In the genomic region with DNA sequence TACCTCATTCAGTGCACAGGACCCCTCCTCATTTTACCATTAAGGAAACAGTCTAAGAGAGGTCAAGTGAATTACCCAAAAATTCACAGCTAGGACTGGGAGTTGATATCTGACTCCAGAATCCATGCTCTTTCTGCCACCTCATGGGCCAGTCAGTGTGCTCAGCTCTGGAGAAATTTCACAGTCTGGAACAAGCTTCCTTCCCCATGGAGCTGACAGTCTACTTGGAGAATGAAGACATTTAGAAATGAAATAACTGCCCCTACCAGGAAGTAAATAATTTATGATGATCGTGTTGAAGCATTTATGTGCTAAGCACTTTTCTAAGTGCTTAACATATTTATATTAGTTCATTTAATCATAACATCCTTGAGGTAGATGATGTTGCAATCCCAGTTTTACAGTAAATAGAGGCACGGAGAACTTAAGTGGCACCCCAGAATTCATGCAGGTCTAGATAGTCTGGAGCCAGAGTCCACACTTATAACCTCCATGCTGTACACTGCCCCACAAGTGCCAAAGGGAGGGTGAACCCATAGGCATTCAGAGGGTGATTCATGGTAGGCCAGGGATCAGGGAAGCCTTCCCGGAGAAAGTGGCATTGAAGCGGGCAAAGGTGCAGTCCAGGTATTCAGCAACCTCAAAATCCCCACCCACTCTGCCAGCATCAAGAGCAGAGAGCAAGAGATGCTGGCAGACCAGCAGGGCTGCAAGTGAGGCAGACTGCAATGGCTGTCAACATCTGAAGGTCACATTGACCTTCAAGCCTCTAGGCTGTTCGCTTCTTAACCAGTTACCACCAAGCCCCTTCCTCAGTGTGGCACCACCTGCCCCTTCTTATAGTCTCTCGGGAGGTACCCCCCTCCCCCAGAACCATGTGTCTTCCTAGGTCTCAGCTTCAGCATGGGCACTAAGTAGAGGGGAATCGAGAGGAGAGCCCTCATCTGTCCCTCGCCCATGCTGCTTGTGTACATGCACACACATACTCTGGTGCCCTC, we compare ENCODE assay signal across 22 cellular contexts. TPM values are rescaled to one million over a fixed set of nuclear protein-coding genes. Genes with fewer than 3 reads are reported as not detected.
DNase-seq lines count a peak whose midpoint lies in the region; ATAC-seq and TF ChIP-seq lines count a peak whose summit lies in the region.
"Had no signal": no experiment of that assay in that cellular context is flagged by ENCODE, and none has a peak within 500 bp of the region (broad histone marks: within the 10 kb centered on the region; RNA-seq: fewer than 3 reads in every experiment).

No MANE protein-coding gene starts in this region.

- H3K27me3 Mint-ChIP-seq in stimulated activated naive CD8-positive, alpha-beta T cell treated with anti-CD3 and anti-CD28 coated beads, Interleukin-15, amount 100 ng/mL, for 72 hours = no peaks in the 10 kb centered on the region
- H3K27me3 Mint-ChIP-seq in endothelial cell (ENCODE audit: unreplicated experiment) = peaks cover 2% of the 10 kb centered on the region
- H3K27me3 Mint-ChIP-seq in osteocyte (ENCODE audit: unreplicated experiment) = no peaks in the 10 kb centered on the region
- H3K27me3 Mint-ChIP-seq: B cell had no signal

- no peak overlapping the region for H3K4me3 ChIP-seq in lung
- H3K4me3 ChIP-seq: GM23248, HAP-1 had no signal

- no peaks in the 10 kb centered on the region for H3K27me3 ChIP-seq in lung (ENCODE audit: control insufficient read depth, insufficient read depth)

- H3K9me3 Mint-ChIP-seq in stimulated activated naive CD8-positive, alpha-beta T cell treated with anti-CD3 and anti-CD28 coated beads, Interleukin-15, amount 100 ng/mL, for 72 hours = no peaks in the 10 kb centered on the region
- H3K9me3 Mint-ChIP-seq in endothelial cell (ENCODE audit: unreplicated experiment) = no peaks in the 10 kb centered on the region
- no peaks in the 10 kb centered on the region for H3K9me3 Mint-ChIP-seq in osteocyte (ENCODE audit: unreplicated experiment)
- H3K9me3 Mint-ChIP-seq: CD14-positive monocyte had no signal

- no peak for TF ChIP-seq CTCF in endothelial cell (IDR thresholded peaks at IDR 0.05; ENCODE audit: unreplicated experiment)
- no peak for TF ChIP-seq CTCF in lung (IDR thresholded peaks at IDR 0.05; ENCODE audit: control extremely low read depth, extremely low read depth)
- TF ChIP-seq CTCF in osteocyte (IDR thresholded peaks at IDR 0.05) = no peak

- peak; percentile 27 for ATAC-seq in stimulated activated naive CD8-positive, alpha-beta T cell treated with anti-CD3 and anti-CD28 coated beads, Interleukin-15, amount 100 ng/mL, for 72 hours
- no peak for ATAC-seq in stimulated activated naive CD8-positive, alpha-beta T cell treated with anti-CD3 and anti-CD28 coated beads, Interleukin-15, Interleukin-2, amounts not matched to agents 100 U/mL and 50 U/mL, for 24 hours
- peak; percentile 59 for ATAC-seq in lung (ENCODE audit: insufficient read depth, low FRiP score)
- ATAC-seq in HG03175 (IDR thresholded peaks at IDR 0.05; ENCODE audit: unreplicated experiment) = no peak

- no peaks in the 10 kb centered on the region for H3K4me1 ChIP-seq in lung (ENCODE audit: control insufficient read depth in 2 of 2, insufficient read depth in 2 of 2, low read length in 2 of 2)
- H3K4me1 ChIP-seq: HAP-1 had no signal

- H3K9me3 ChIP-seq in lung (ENCODE audit: control insufficient read depth in 2 of 2, insufficient read depth in 1 of 2, low read length in 1 of 2) = no peaks in the 10 kb centered on the region
- H3K9me3 ChIP-seq: HAP-1, SK-N-SH had no signal

- H3K36me3 ChIP-seq in lung (ENCODE audit: control insufficient read depth in 2 of 2, insufficient read depth in 2 of 2, low read length in 2 of 2) = peaks cover 0 to 14% of the 10 kb centered on the region in 2 donors
- H3K36me3 ChIP-seq: HAP-1 had no signal

- peaks cover 14% of the 10 kb centered on the region for H3K36me3 Mint-ChIP-seq in endothelial cell (ENCODE audit: low read depth, unreplicated experiment)
- H3K36me3 Mint-ChIP-seq in osteocyte (ENCODE audit: unreplicated experiment) = no peaks in the 10 kb centered on the region

- 80 to 86% methylated on average over 8 of the region's 8 CpGs for whole genome bisulfite sequencing in lung, 2 donors

- H3K27ac ChIP-seq in lung (ENCODE audit: low read depth in 1 of 2, low read length in 1 of 2) = no peak overlapping the region
- H3K27ac ChIP-seq: GM23248 had no signal

- no peak overlapping the region for H3K4me3 Mint-ChIP-seq in stimulated activated naive CD8-positive, alpha-beta T cell treated with anti-CD3 and anti-CD28 coated beads, Interleukin-15, amount 100 ng/mL, for 72 hours
- no peak overlapping the region for H3K4me3 Mint-ChIP-seq in endothelial cell (ENCODE audit: unreplicated experiment)
- no peak overlapping the region for H3K4me3 Mint-ChIP-seq in osteocyte (ENCODE audit: unreplicated experiment)
- H3K4me3 Mint-ChIP-seq: B cell, CD14-positive monocyte had no signal

- peaks cover 45% of the 10 kb centered on the region for H3K4me1 Mint-ChIP-seq in stimulated activated naive CD8-positive, alpha-beta T cell treated with anti-CD3 and anti-CD28 coated beads, Interleukin-15, amount 100 ng/mL, for 72 hours
- H3K4me1 Mint-ChIP-seq in endothelial cell (ENCODE audit: unreplicated experiment) = peaks cover 23% of the 10 kb centered on the region
- H3K4me1 Mint-ChIP-seq in osteocyte (ENCODE audit: unreplicated experiment) = peaks cover 13% of the 10 kb centered on the region
- H3K4me1 Mint-ChIP-seq: B cell had no signal

- no peak overlapping the region for H3K27ac Mint-ChIP-seq in stimulated activated naive CD8-positive, alpha-beta T cell treated with anti-CD3 and anti-CD28 coated beads, Interleukin-15, amount 100 ng/mL, for 72 hours
- H3K27ac Mint-ChIP-seq in endothelial cell (ENCODE audit: unreplicated experiment) = peak overlapping the region; percentile 24
- no peak overlapping the region for H3K27ac Mint-ChIP-seq in osteocyte (ENCODE audit: unreplicated experiment)
- H3K27ac Mint-ChIP-seq: B cell had no signal

- DNase-seq in stimulated activated naive CD8-positive, alpha-beta T cell treated with anti-CD3 and anti-CD28 coated beads, Interleukin-15, amount 100 ng/mL, for 72 hours = no peak
- DNase-seq in stimulated activated naive CD8-positive, alpha-beta T cell treated with anti-CD3 and anti-CD28 coated beads, Interleukin-15, Interleukin-2, amounts not matched to agents 100 U/mL and 50 U/mL, for 24 hours = no peak
- DNase-seq in endothelial cell (ENCODE audit: low spot score) (no peak), lung (ENCODE audit: low spot score) (peak; percentile 31), osteocyte (ENCODE audit: extremely low spot score, unreplicated experiment) (no peak), DMS79 (lab: John Stamatoyannopoulos, UW) (no peak)
- DNase-seq: DMS53; GM23248; NCI-H1105; NCI-H146; NCI-H2029 treated with DMSO at 0.1 percent for 48 hours; NCI-H2171; NCI-H345; NCI-H524; NCI-H774; NK-92 treated with Interleukin-12 subunit alpha and Interleukin-12 subunit beta, amount 100 ng/mL, for 24 hours; SIG-M5; SK-N-SH had no signal

RNA-seq across cellular contexts. Expression of gene LRRC4, which starts 38.4 kb away (rescaled TPM):
- total RNA-seq in endothelial cell (ENCODE audit: unreplicated experiment) (297 TPM), lung (10 to 100 TPM in 1 of 2 donors, 1 to 10 TPM in 1; 5.8 to 14.6 TPM), osteocyte (0.29 and 0.70 TPM in 2 replicates)
- polyA plus RNA-seq in lung = 1 to 10 TPM; 4.7 to 8.1 TPM

Comparison
In these comparisons a context has a peak if more than half of its experiments do, and no peak if none do; other contexts are left out.
1. ATAC-seq: peak in stimulated activated naive CD8-positive, alpha-beta T cell treated with anti-CD3 and anti-CD28 coated beads, Interleukin-15, amount 100 ng/mL, for 72 hours (single experiment) and lung (single experiment); none in stimulated activated naive CD8-positive, alpha-beta T cell treated with anti-CD3 and anti-CD28 coated beads, Interleukin-15, Interleukin-2, amounts not matched to agents 100 U/mL and 50 U/mL, for 24 hours (single experiment) and HG03175 (single experiment).
2. RNA of gene LRRC4, which starts 38.4 kb away (total RNA-seq): 297 TPM in endothelial cell (single experiment); 5.8 to 14.6 TPM in lung and 0.29 to 0.70 TPM in osteocyte; every median in the first group is over 10 times any median in the second.